In the genomic region with DNA sequence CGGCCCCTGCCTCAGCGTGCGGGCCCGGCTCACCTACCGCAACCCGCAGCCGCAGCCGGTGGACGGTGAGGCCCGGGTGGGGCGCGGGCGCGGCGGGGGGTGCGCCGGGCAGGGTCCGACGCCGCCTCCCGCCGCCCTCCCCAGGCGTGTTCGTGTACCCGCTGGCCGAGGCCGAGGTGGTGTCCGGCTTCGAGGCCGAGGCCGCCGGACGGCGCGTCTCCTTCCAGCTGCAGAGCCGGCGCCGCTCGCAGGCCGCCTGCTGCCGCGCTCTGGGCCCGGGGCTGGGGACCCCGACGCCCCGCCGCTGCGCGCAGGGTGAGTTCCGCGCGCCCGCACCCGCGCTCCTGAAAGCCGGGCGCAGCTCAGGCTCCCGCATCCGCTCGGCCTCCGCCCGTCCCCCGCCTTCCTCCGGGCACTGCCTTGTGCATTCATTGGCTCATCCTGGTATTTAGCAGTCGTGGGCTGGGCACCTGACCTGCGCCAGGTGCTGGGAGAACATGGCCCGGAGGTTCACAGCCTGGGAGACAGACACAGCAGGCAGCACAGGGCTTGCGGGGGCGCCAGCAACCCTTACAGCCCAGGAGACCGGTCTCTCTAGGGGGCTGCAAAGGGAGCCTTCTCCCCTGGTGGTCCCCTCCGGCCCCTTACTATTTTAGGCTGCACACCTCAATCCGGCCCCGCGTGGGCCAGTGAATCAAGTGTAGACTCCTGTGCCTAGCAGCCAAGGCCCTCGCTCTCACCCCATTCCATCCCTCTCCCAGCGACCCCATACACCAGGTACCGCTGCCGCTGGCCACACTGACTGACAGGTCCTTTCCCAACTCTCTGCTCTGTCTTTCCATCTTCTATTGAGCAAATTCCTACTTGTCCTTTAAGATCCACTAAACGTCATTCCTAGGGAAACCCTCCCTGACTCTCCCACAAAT, we compare ENCODE assay signal across 8 cellular contexts. TPM values are rescaled to one million over a fixed set of nuclear protein-coding genes. Genes with fewer than 3 reads are reported as not detected.
DNase-seq lines count a peak whose midpoint lies in the region; ATAC-seq and TF ChIP-seq lines count a peak whose summit lies in the region.

No MANE protein-coding gene starts in this region.

- H3K27me3 Mint-ChIP-seq in CD8-positive, alpha-beta T cell (ENCODE audit: low read depth), result peaks cover 45% of the 10 kb centered on the region

- H2AFZ ChIP-seq in KMS-11 (ENCODE audit: low read depth) (no peak overlapping the region; the same call in 1 of the 2 replicates), neural cell (ENCODE audit: low read depth, low read length) (no peak overlapping the region)

- intact Hi-C loops in CD8-positive, alpha-beta T cell (cut with DNase I, micrococcal nuclease), result no loop called here
- intact Hi-C loops in breast epithelium (cut with DNase I; ENCODE audit: low total_unique reads), result loop anchor here (5.0 kb wide), 1 partner anchor 1956 kb away; no protein-coding TSS in a partner anchor

- H3K27ac Mint-ChIP-seq in CD8-positive, alpha-beta T cell, result no peak overlapping the region

- peaks cover 14% of the 10 kb centered on the region for H3K4me1 Mint-ChIP-seq in CD8-positive, alpha-beta T cell (ENCODE audit: low read depth)

- no peak overlapping the region for H3K27ac ChIP-seq in CD8-positive, alpha-beta T cell (ENCODE audit: low read depth, low read length)
- no peak overlapping the region for H3K27ac ChIP-seq in KMS-11
- no peak overlapping the region for H3K27ac ChIP-seq in breast epithelium
- no peak overlapping the region for H3K27ac ChIP-seq in neural cell (ENCODE audit: low read length)

- TF ChIP-seq EP300 in neural cell (conservative IDR thresholded peaks at IDR 0.05; ENCODE audit: poor library complexity, severe bottlenecking), result no peak

- H3K79me2 ChIP-seq in KMS-11 (ENCODE audit: insufficient read depth, low read depth), result no peaks in the 10 kb centered on the region
- no peaks in the 10 kb centered on the region for H3K79me2 ChIP-seq in neural cell (replicated peaks; ENCODE audit: insufficient read depth, low read length)

- H3K27me3 ChIP-seq in CD8-positive, alpha-beta T cell (ENCODE audit: insufficient read depth, low read length), result peaks cover 21% of the 10 kb centered on the region
- peaks cover 35% of the 10 kb centered on the region for H3K27me3 ChIP-seq in KMS-11 (ENCODE audit: insufficient read depth, low read depth)
- H3K27me3 ChIP-seq in breast epithelium, result peaks cover 10 to 37% of the 10 kb centered on the region in 2 donors
- peaks cover 74% of the 10 kb centered on the region for H3K27me3 ChIP-seq in neural cell (ENCODE audit: insufficient read depth, low read depth, low read length)

- no peak for TF ChIP-seq CTCF in CD8-positive, alpha-beta T cell (IDR thresholded peaks at IDR 0.05)
- no peak for TF ChIP-seq CTCF in KMS-11 (conservative IDR thresholded peaks at IDR 0.05; ENCODE audit: low read depth, low read length)
- no peak for TF ChIP-seq CTCF in breast epithelium (IDR thresholded peaks at IDR 0.05)
- TF ChIP-seq CTCF in neural cell (IDR thresholded peaks at IDR 0.05; ENCODE audit: poor library complexity, severe bottlenecking), result no peak

- H3K9me3 ChIP-seq in CD8-positive, alpha-beta T cell (ENCODE audit: low read length), result no peaks in the 10 kb centered on the region
- H3K9me3 ChIP-seq in breast epithelium (no peaks in the 10 kb centered on the region), neural cell (ENCODE audit: low read length) (no peaks in the 10 kb centered on the region)

- peaks cover 14% of the 10 kb centered on the region for H3K4me1 ChIP-seq in CD8-positive, alpha-beta T cell (ENCODE audit: insufficient read depth, low read length)
- H3K4me1 ChIP-seq in KMS-11 (ENCODE audit: low read depth, poor library complexity, severe bottlenecking) (no peaks in the 10 kb centered on the region), breast epithelium (peaks cover 4 to 8% of the 10 kb centered on the region in 2 donors)

- no peaks in the 10 kb centered on the region for H3K36me3 Mint-ChIP-seq in CD8-positive, alpha-beta T cell

- no peaks in the 10 kb centered on the region for H3K9me3 Mint-ChIP-seq in CD8-positive, alpha-beta T cell

- DNase-seq in CD8-positive, alpha-beta T cell, result no peak
- DNase-seq in breast epithelium (ENCODE audit: low spot score in 2 of 2), result peak; percentile 46 to 60
- DNase-seq in hippocampal formation (lab: John Stamatoyannopoulos, UW), result no peak
- no peak for DNase-seq in activated CD8-positive, alpha-beta memory T cell treated with anti-CD3 and anti-CD28 coated beads, Interleukin-2, amount 50 U/mL, for 4 hours

- ATAC-seq in CD8-positive, alpha-beta T cell, result no peak
- ATAC-seq in HG03108 (IDR thresholded peaks at IDR 0.05; ENCODE audit: unreplicated experiment), result no peak
- ATAC-seq in GM21576 (IDR thresholded peaks at IDR 0.05; ENCODE audit: unreplicated experiment), result no peak

- TF ChIP-seq RAD21 in neural cell (conservative IDR thresholded peaks at IDR 0.05), result no peak

- H3K4me3 ChIP-seq in CD8-positive, alpha-beta T cell (ENCODE audit: low read depth, low read length), result peak overlapping the region; percentile 80
- no peak overlapping the region for H3K4me3 ChIP-seq in KMS-11 (IDR thresholded peaks at IDR 0.05; ENCODE audit: insufficient read depth, low read depth, low read length)
- peak overlapping the region; percentile 41 to 68 (median 54) for H3K4me3 ChIP-seq in breast epithelium
- peak overlapping the region; percentile 76 for H3K4me3 ChIP-seq in neural cell (ENCODE audit: low read length)

- H3K9me2 ChIP-seq in neural cell (ENCODE audit: insufficient read depth, low read length), result no peaks in the 10 kb centered on the region

- H3F3A ChIP-seq in neural cell (ENCODE audit: insufficient read depth, low read length, poor library complexity, severe bottlenecking), result no peaks in the 10 kb centered on the region

- H4K20me1 ChIP-seq in KMS-11 (ENCODE audit: insufficient read depth), result no peaks in the 10 kb centered on the region
- H4K20me1 ChIP-seq in neural cell (ENCODE audit: insufficient read depth), result no peaks in the 10 kb centered on the region

- H3K4me3 Mint-ChIP-seq in CD8-positive, alpha-beta T cell, result peak overlapping the region; percentile 85

- H3K4me2 ChIP-seq in KMS-11 (peak overlapping the region; percentile 94; the same call in 1 of the 2 replicates), neural cell (ENCODE audit: low read length) (no peak overlapping the region)

- CTCF ChIA-PET in CD8-positive, alpha-beta T cell (lab: Charles Lee), result interaction anchor here (1.0 to 5.9 kb wide), 4 partner anchors 11 to 85 kb away, joined by 3 to 103 read pairs (median 26); partner anchors contain the start of gene EEF1AKMT4

- H3K9ac ChIP-seq in KMS-11 (no peak overlapping the region), neural cell (ENCODE audit: low read length) (no peak overlapping the region)

- no peaks in the 10 kb centered on the region for H3K36me3 ChIP-seq in CD8-positive, alpha-beta T cell (ENCODE audit: insufficient read depth, low read length)
- H3K36me3 ChIP-seq in KMS-11 (ENCODE audit: insufficient read depth) (no peaks in the 10 kb centered on the region), breast epithelium (no peaks in the 10 kb centered on the region), neural cell (ENCODE audit: insufficient read depth, low read length) (no peaks in the 10 kb centered on the region)

- no peak for TF ChIP-seq POLR2A in breast epithelium (IDR thresholded peaks at IDR 0.05)

- POLR2A ChIA-PET in CD8-positive, alpha-beta T cell (lab: Charles Lee), result interaction anchor here (1.2 to 1.6 kb wide), 2 partner anchors 10 to 29 kb away, joined by 3 read pairs; no protein-coding TSS in a partner anchor

TF ChIP-seq in neural cell, 6 proteins besides CTCF, POLR2A, EP300 and RAD21:
- TF ChIP-seq SMC3 (conservative IDR thresholded peaks at IDR 0.05; ENCODE audit: poor library complexity) (no peak), MXI1 (conservative IDR thresholded peaks at IDR 0.05; ENCODE audit: poor library complexity, severe bottlenecking) (no peak)
TF ChIP-seq in neural cell: peak in this region for 0.

RNA-seq across cellular contexts. Expression of gene VWA5B2, which starts 1.5 kb away (rescaled TPM):
- total RNA-seq in CD8-positive, alpha-beta T cell, result under 1 TPM; 0.28 to 0.65 TPM
- under 1 TPM; 0.16 to 0.88 (median 0.33) TPM for total RNA-seq in breast epithelium
- 0.33 and 0.34 TPM in 2 replicates for polyA plus RNA-seq in neural cell
- 0.35 and 0.49 TPM in 2 replicates for polyA minus RNA-seq in neural cell

RNA-seq across cellular contexts. Expression of gene ALG3, which starts 17.9 kb away (rescaled TPM):
- total RNA-seq in CD8-positive, alpha-beta T cell, result 10 to 100 TPM; 15.7 to 16.4 TPM
- total RNA-seq in breast epithelium, result 10 to 100 TPM; 36.4 to 46.5 (median 42.6) TPM
- polyA plus RNA-seq in neural cell, result 10.8 and 13.5 TPM in 2 replicates
- 17.3 and 17.7 TPM in 2 replicates for polyA minus RNA-seq in neural cell

RNA-seq across cellular contexts. Expression of gene EEF1AKMT4, which starts 18.6 kb away (rescaled TPM):
- total RNA-seq in CD8-positive, alpha-beta T cell, result under 1 TPM in 1 of 2 experiments, not detected in 1; 0.38 TPM
- total RNA-seq in breast epithelium, result 1 to 10 TPM; 3.4 to 9.7 (median 6.2) TPM
- 1.6 and 1.8 TPM in 2 replicates for polyA plus RNA-seq in neural cell
- polyA minus RNA-seq in neural cell, result 0.49 and 1.0 TPM in 2 replicates

RNA-seq across cellular contexts. Expression of gene CAMK2N2, which starts 30.5 kb away (rescaled TPM):
- not detected for total RNA-seq in CD8-positive, alpha-beta T cell
- not detected for total RNA-seq in breast epithelium
- 2.8 and 5.7 TPM in 2 replicates for polyA plus RNA-seq in neural cell
- 5.2 and 5.8 TPM in 2 replicates for polyA minus RNA-seq in neural cell

RNA-seq across cellular contexts. Expression of gene ABCF3, which starts 44.9 kb away (rescaled TPM):
- total RNA-seq in CD8-positive, alpha-beta T cell, result 100 to 1,000 TPM; 192 to 193 TPM
- 10 to 100 TPM; 59.4 to 77.4 (median 71.8) TPM for total RNA-seq in breast epithelium
- 40.3 and 52.6 TPM in 2 replicates for polyA plus RNA-seq in neural cell
- 58.1 and 75.2 TPM in 2 replicates for polyA minus RNA-seq in neural cell

Comparison
In these comparisons a context has a peak if more than half of its experiments do, and no peak if none do; other contexts are left out.
1. DNase-seq: peak in breast epithelium (2 of 2); none in CD8-positive, alpha-beta T cell (0 of 7), hippocampal formation (0 of 2) and activated CD8-positive, alpha-beta memory T cell treated with anti-CD3 and anti-CD28 coated beads, Interleukin-2, amount 50 U/mL, for 4 hours (single experiment).